Comparison of ENCODE assay signal across 8 cellular contexts in genomic region chr20:44475694-44476560, GRCh38. TPM values are rescaled to one million over a fixed set of nuclear protein-coding genes. Genes with fewer than 3 reads are reported as not detected.
DNase-seq lines count a peak whose midpoint lies in the region; ATAC-seq and TF ChIP-seq lines count a peak whose summit lies in the region.

TTPAL (plus strand) TSS chr20:44475874; CDS start chr20:44480000, 4,126 bp downstream.

- peak within 1 kb of the TSS; percentile 92 for H3K4me3 ChIP-seq in CD4-positive, CD25-positive, alpha-beta regulatory T cell (ENCODE audit: low read depth, low read length)
- H3K4me3 ChIP-seq in duodenal mucosa (ENCODE audit: low read depth in 1 of 2, low read length in 2 of 2) (peak within 1 kb of the TSS; percentile 84 to 97), lower lobe of right lung (peak within 1 kb of the TSS; percentile 78)

- H3K36me3 Mint-ChIP-seq in CD4-positive, CD25-positive, alpha-beta regulatory T cell: peaks cover 7% of the 10 kb centered on the region
- peaks cover 8% of the 10 kb centered on the region for H3K36me3 Mint-ChIP-seq in activated CD4-positive, alpha-beta memory T cell treated with anti-CD3 and anti-CD28 coated beads, Interleukin-2, amount 10 ng/mL, durations not matched to agents 7 days and 5 days (ENCODE audit: low read depth)

- TF ChIP-seq CTCF in lower lobe of right lung (IDR thresholded peaks at IDR 0.05): peak; percentile 39

- peak within 1 kb of the TSS; percentile 94 to 98 (median 97) for H3K27ac Mint-ChIP-seq in CD4-positive, CD25-positive, alpha-beta regulatory T cell
- H3K27ac Mint-ChIP-seq in activated CD4-positive, alpha-beta memory T cell treated with anti-CD3 and anti-CD28 coated beads, Interleukin-2, amount 10 ng/mL, durations not matched to agents 7 days and 5 days: peak within 1 kb of the TSS; percentile 91

- ATAC-seq in CD4-positive, CD25-positive, alpha-beta regulatory T cell (ENCODE audit: low read depth in 2 of 2): peak; percentile 94 to 97
- peak; percentile 91 for ATAC-seq in GM19438 (IDR thresholded peaks at IDR 0.05; ENCODE audit: low read depth, unreplicated experiment)
- peak; percentile 90 for ATAC-seq in HG03571 (IDR thresholded peaks at IDR 0.05; ENCODE audit: unreplicated experiment)
- ATAC-seq in lower lobe of right lung: peak; percentile 99

- POLR2A ChIA-PET in activated CD4-positive, alpha-beta memory T cell treated with anti-CD3 and anti-CD28 coated beads, Interleukin-2, amount 10 ng/mL, durations not matched to agents 7 days and 5 days (lab: Charles Lee): interaction anchor here (0.5 to 3.6 kb wide), 20 partner anchors 9 to 266 kb away, joined by 3 to 29 read pairs (median 4); partner anchors contain the start of genes FITM2, OSER1 and SERINC3

- H3K4me1 Mint-ChIP-seq in CD4-positive, CD25-positive, alpha-beta regulatory T cell: peaks cover 18 to 26% (median 23%) of the 10 kb centered on the region in 4 donors
- peaks cover 25% of the 10 kb centered on the region for H3K4me1 Mint-ChIP-seq in activated CD4-positive, alpha-beta memory T cell treated with anti-CD3 and anti-CD28 coated beads, Interleukin-2, amount 10 ng/mL, durations not matched to agents 7 days and 5 days

- peaks cover 19% of the 10 kb centered on the region for H3K4me1 ChIP-seq in CD4-positive, CD25-positive, alpha-beta regulatory T cell (ENCODE audit: control insufficient read depth, insufficient read depth, low read length, poor library complexity, severe bottlenecking)
- peaks cover 5 to 22% of the 10 kb centered on the region in 2 donors for H3K4me1 ChIP-seq in duodenal mucosa (ENCODE audit: control insufficient read depth in 1 of 2, insufficient read depth in 2 of 2, low read length in 2 of 2)
- H3K4me1 ChIP-seq in lower lobe of right lung: peaks cover 17% of the 10 kb centered on the region

- H3K36me3 ChIP-seq in CD4-positive, CD25-positive, alpha-beta regulatory T cell (ENCODE audit: control insufficient read depth, insufficient read depth, low read length): peaks cover 9% of the 10 kb centered on the region
- H3K36me3 ChIP-seq in duodenal mucosa (ENCODE audit: control insufficient read depth in 1 of 2, insufficient read depth in 2 of 2, low read length in 2 of 2) (peaks cover 11 to 13% of the 10 kb centered on the region in 2 donors), lower lobe of right lung (peaks cover 12% of the 10 kb centered on the region)

- peak within 1 kb of the TSS; percentile 96 for H3K27ac ChIP-seq in CD4-positive, CD25-positive, alpha-beta regulatory T cell (ENCODE audit: insufficient read depth, low read length, poor library complexity, severe bottlenecking)
- H3K27ac ChIP-seq in duodenal mucosa (ENCODE audit: low read depth, low read length) (peak within 1 kb of the TSS; percentile 64), lower lobe of right lung (peak within 1 kb of the TSS; percentile 92)

- H3K9me3 Mint-ChIP-seq in CD4-positive, CD25-positive, alpha-beta regulatory T cell: no peaks in the 10 kb centered on the region
- no peaks in the 10 kb centered on the region for H3K9me3 Mint-ChIP-seq in activated CD4-positive, alpha-beta memory T cell treated with anti-CD3 and anti-CD28 coated beads, Interleukin-2, amount 10 ng/mL, durations not matched to agents 7 days and 5 days

- CTCF ChIA-PET in activated CD4-positive, alpha-beta memory T cell treated with anti-CD3 and anti-CD28 coated beads, Interleukin-2, amount 10 ng/mL, durations not matched to agents 7 days and 5 days (lab: Charles Lee): interaction anchor here (0.7 to 2.3 kb wide), 11 partner anchors 14 to 816 kb away, joined by 3 to 10 read pairs (median 4); partner anchors contain the start of gene SERINC3

- DNase-seq in CD4-positive, CD25-positive, alpha-beta regulatory T cell: peak; percentile 82 to 92 (median 88)
- DNase-seq in NCI-H774 (lab: John Stamatoyannopoulos, UW): peak; percentile 88
- DNase-seq in activated CD4-positive, alpha-beta memory T cell treated with anti-CD3 and anti-CD28 coated beads, Interleukin-2, amount 10 ng/mL, durations not matched to agents 7 days and 5 days: peak; percentile 91
- DNase-seq in lower lobe of right lung: peak; percentile 94
- DNase-seq in stimulated activated CD4-positive, alpha-beta T cell treated with anti-CD3 and anti-CD28 coated beads, TNF-alpha, amount 100 ng/mL, for 1 hour (ENCODE audit: low read depth in 3 of 3, low spot score in 1 of 3): peak; percentile 66 to 88 (median 80)

- no peaks in the 10 kb centered on the region for H3K9me3 ChIP-seq in CD4-positive, CD25-positive, alpha-beta regulatory T cell (ENCODE audit: control insufficient read depth in 2 of 2, low read length in 2 of 2)
- H3K9me3 ChIP-seq in duodenal mucosa (ENCODE audit: control insufficient read depth in 1 of 2, low read length in 2 of 2) (no peaks in the 10 kb centered on the region), lower lobe of right lung (no peaks in the 10 kb centered on the region)

- no peaks in the 10 kb centered on the region for H3K27me3 ChIP-seq in CD4-positive, CD25-positive, alpha-beta regulatory T cell (ENCODE audit: control insufficient read depth, insufficient read depth, low read length)
- H3K27me3 ChIP-seq in duodenal mucosa (ENCODE audit: control insufficient read depth in 1 of 2, insufficient read depth in 2 of 2, low read length in 2 of 2): no peaks in the 10 kb centered on the region
- H3K27me3 ChIP-seq in lower lobe of right lung (ENCODE audit: low read depth): no peaks in the 10 kb centered on the region

- no peaks in the 10 kb centered on the region for H3K27me3 Mint-ChIP-seq in CD4-positive, CD25-positive, alpha-beta regulatory T cell
- H3K27me3 Mint-ChIP-seq in activated CD4-positive, alpha-beta memory T cell treated with anti-CD3 and anti-CD28 coated beads, Interleukin-2, amount 10 ng/mL, durations not matched to agents 7 days and 5 days: no peaks in the 10 kb centered on the region

- peak within 1 kb of the TSS; percentile 89 to 98 for H3K9ac ChIP-seq in duodenal mucosa (ENCODE audit: low read depth in 1 of 2, low read length in 2 of 2)

- intact Hi-C loops in lower lobe of right lung (cut with DNase I): no loop called here

- H3K4me3 Mint-ChIP-seq in CD4-positive, CD25-positive, alpha-beta regulatory T cell: peak within 1 kb of the TSS; percentile 90 to 98 (median 94)
- H3K4me3 Mint-ChIP-seq in activated CD4-positive, alpha-beta memory T cell treated with anti-CD3 and anti-CD28 coated beads, Interleukin-2, amount 10 ng/mL, durations not matched to agents 7 days and 5 days: peak within 1 kb of the TSS; percentile 93

RNA-seq across cellular contexts. Expression of gene TTPAL, which starts in this region (rescaled TPM):
- total RNA-seq in CD4-positive, CD25-positive, alpha-beta regulatory T cell: 13.2 TPM
- polyA plus RNA-seq in CD4-positive, CD25-positive, alpha-beta regulatory T cell: 10 to 100 TPM; 11.5 to 14.4 (median 13.7) TPM
- total RNA-seq in activated CD4-positive, alpha-beta memory T cell treated with anti-CD3 and anti-CD28 coated beads, Interleukin-2, amount 10 ng/mL, durations not matched to agents 7 days and 5 days: 10 to 100 TPM; 15.5 to 16.6 TPM
- total RNA-seq in lower lobe of right lung: 9.6 TPM

Comparison
In these comparisons a context has a peak if more than half of its experiments do, and no peak if none do; other contexts are left out.
1. Peak in every context shown above with its lines: DNase-seq, ATAC-seq, H3K4me3 ChIP-seq and H3K27ac ChIP-seq.